ENCODE assay signal across 17 cellular contexts in the genomic region with DNA sequence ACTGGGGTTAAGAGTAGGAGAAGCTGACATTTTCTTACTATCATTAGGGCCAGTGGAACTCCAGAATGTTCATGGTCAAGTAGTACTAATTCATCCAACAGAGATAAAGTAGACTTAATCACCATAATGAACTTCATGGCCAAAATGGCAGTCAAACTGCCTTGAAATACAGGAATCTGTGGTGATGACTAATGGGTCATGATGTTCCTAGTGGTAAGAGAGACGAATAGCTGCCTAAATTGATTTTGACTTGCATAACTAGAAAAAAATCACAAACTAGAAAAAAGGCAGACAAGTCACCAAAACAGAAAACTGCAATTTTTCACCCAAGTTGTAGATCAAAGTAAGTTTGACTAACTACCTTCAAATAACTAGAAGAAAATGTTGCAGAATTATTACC.
DNase-seq lines count a peak whose midpoint lies in the region; ATAC-seq and TF ChIP-seq lines count a peak whose summit lies in the region.
"Had no signal": no experiment of that assay in that cellular context is flagged by ENCODE, and none has a peak within 500 bp of the region (broad histone marks: within the 10 kb centered on the region; RNA-seq: fewer than 3 reads in every experiment).

No MANE protein-coding gene starts in this region.

- no peak overlapping the region for H3K9ac ChIP-seq in fibroblast of lung (ENCODE audit: insufficient read depth, low read length)

- H3K4me2 ChIP-seq in fibroblast of lung (ENCODE audit: extremely low read depth, insufficient read depth, low read length), result no peak overlapping the region

- H3K79me2 ChIP-seq in fibroblast of lung (ENCODE audit: control insufficient read depth, insufficient read depth, low read length), result no peaks in the 10 kb centered on the region

- H2AFZ ChIP-seq in fibroblast of lung (ENCODE audit: low read length), result no peak overlapping the region

- no peak for ATAC-seq in HG02798 (IDR thresholded peaks at IDR 0.05; ENCODE audit: poor library complexity, unreplicated experiment)
- ATAC-seq in GM19452 (IDR thresholded peaks at IDR 0.05; ENCODE audit: unreplicated experiment), result no peak

- H3K4me3 ChIP-seq in fibroblast of lung (replicated peaks in 1 of 4; ENCODE audit: control extremely low read depth in 1 of 4, insufficient read depth in 1 of 4, low read depth in 3 of 4, low read length in 4 of 4), result no peak overlapping the region
- no peak overlapping the region for H3K4me3 ChIP-seq in skeletal muscle cell (ENCODE audit: low read depth, low read length)
- H3K4me3 ChIP-seq: HAP-1, SK-N-MC had no signal

- H3K36me3 ChIP-seq in fibroblast of lung (ENCODE audit: control insufficient read depth, insufficient read depth, low read length), result no peaks in the 10 kb centered on the region
- H3K36me3 ChIP-seq: HAP-1 had no signal

- no peak overlapping the region for H3K27ac ChIP-seq in fibroblast of lung (ENCODE audit: insufficient read depth, low read length)
- H3K27ac ChIP-seq: HL-60, SK-N-MC had no signal

- TF ChIP-seq CTCF in fibroblast of lung (conservative IDR thresholded peaks at IDR 0.05 in 1 of 2, IDR thresholded peaks at IDR 0.05 in 1 of 2; ENCODE audit: low read depth in 1 of 2, low read length in 2 of 2), result no peak

- H3K27me3 ChIP-seq in fibroblast of lung (ENCODE audit: control insufficient read depth, insufficient read depth, low read length), result no peaks in the 10 kb centered on the region

- no peaks in the 10 kb centered on the region for H4K20me1 ChIP-seq in fibroblast of lung (ENCODE audit: control insufficient read depth, extremely low read depth, insufficient read depth, low read length)

- no peaks in the 10 kb centered on the region for H3K9me3 ChIP-seq in fibroblast of lung (ENCODE audit: control insufficient read depth, insufficient read depth, low read depth, low read length)
- H3K9me3 ChIP-seq: Caco-2, HAP-1 had no signal

- DNase-seq in HT1080 (ENCODE audit: low read depth) (peak; percentile 11), amniotic epithelial cell (ENCODE audit: low read depth) (peak; percentile 63), fibroblast of lung (ENCODE audit: low read depth in 2 of 2) (peak; percentile 1 to 68), skeletal muscle cell (ENCODE audit: low read depth) (peak; percentile 13), NCI-H526 (lab: John Stamatoyannopoulos, UW) (no peak), SHP77 (lab: John Stamatoyannopoulos, UW) (no peak)
- DNase-seq: Caco-2, DMS153, MV-4-11, NCI-H1417, NCI-H187 treated with DMSO at 0.1 percent for 48 hours, NCI-H774 had no signal

- H3K4me1 ChIP-seq in fibroblast of lung (ENCODE audit: control insufficient read depth, extremely low read depth, insufficient read depth, low read length), result no peaks in the 10 kb centered on the region
- H3K4me1 ChIP-seq: Caco-2, HAP-1 had no signal

Comparison
In these comparisons a context has a peak if more than half of its experiments do, and no peak if none do; other contexts are left out.
1. DNase-seq: peak in HT1080 (single experiment), amniotic epithelial cell (single experiment), fibroblast of lung (2 of 2) and skeletal muscle cell (single experiment); none in NCI-H526 (0 of 2) and SHP77 (0 of 2).